ENCODE assay signal across 9 cellular contexts in genomic region chr16:87702325-87702811, GRCh38.
DNase-seq lines count a peak whose midpoint lies in the region; ATAC-seq and TF ChIP-seq lines count a peak whose summit lies in the region.
"Had no signal": no experiment of that assay in that cellular context is flagged by ENCODE, and none has a peak within 500 bp of the region (broad histone marks: within the 10 kb centered on the region; RNA-seq: fewer than 3 reads in every experiment).

No MANE protein-coding gene starts in this region.

- no peaks in the 10 kb centered on the region for H3K9me3 ChIP-seq in breast epithelium
- H3K9me3 ChIP-seq: adrenal gland had no signal

- no peak for DNase-seq in MCF 10A (ENCODE audit: unreplicated experiment)
- no peak for DNase-seq in breast epithelium (ENCODE audit: low spot score in 2 of 2)
- peak; percentile 59 to 72 for DNase-seq in activated CD4-positive, alpha-beta T cell treated with anti-CD3 and anti-CD28 coated beads, Interleukin-2, amount 50 U/mL, for 48 hours
- DNase-seq in fibroblast of mammary gland (ENCODE audit: low read depth), result peak; percentile 23
- peak; percentile 38 for DNase-seq in stimulated activated CD4-positive, alpha-beta T cell treated with anti-CD3 and anti-CD28 coated beads, Interleukin-4, amount 100 ng/mL, for 1 hour
- DNase-seq in AML-193 (lab: John Stamatoyannopoulos, UW), result no peak
- DNase-seq in COR-L47 (lab: John Stamatoyannopoulos, UW), result no peak

- no peak overlapping the region for H3K27ac ChIP-seq in breast epithelium
- H3K27ac ChIP-seq: adrenal gland had no signal

- H3K4me3 Mint-ChIP-seq in MCF 10A (ENCODE audit: unreplicated experiment), result no peak overlapping the region

- BruUV-seq in MCF 10A (replicated peaks; lab: Mats Ljungman, UMichigan), result no TSS peak

- H3K36me3 ChIP-seq in breast epithelium, result no peaks in the 10 kb centered on the region
- H3K36me3 ChIP-seq: adrenal gland had no signal

- H3K4me1 ChIP-seq in breast epithelium, result no peaks in the 10 kb centered on the region
- H3K4me1 ChIP-seq: adrenal gland had no signal

- no peak for TF ChIP-seq POLR2A in breast epithelium (IDR thresholded peaks at IDR 0.05)

- TF ChIP-seq CTCF in MCF 10A (IDR thresholded peaks at IDR 0.05; ENCODE audit: unreplicated experiment), result peak; percentile 9
- no peak for TF ChIP-seq CTCF in breast epithelium (IDR thresholded peaks at IDR 0.05)
- peak; percentile 47 for TF ChIP-seq CTCF in fibroblast of mammary gland (conservative IDR thresholded peaks at IDR 0.05; ENCODE audit: control insufficient read depth, insufficient read depth, low read depth, low read length)

- no peaks in the 10 kb centered on the region for H3K27me3 Mint-ChIP-seq in MCF 10A (ENCODE audit: insufficient read depth, unreplicated experiment)

- H3K27me3 ChIP-seq in breast epithelium, result no peaks in the 10 kb centered on the region
- H3K27me3 ChIP-seq: adrenal gland had no signal

- CTCF ChIA-PET in MCF 10A (lab: Yijun Ruan, JAX), result interaction anchor here (0.6 kb wide), 1 partner anchor 9 kb away, joined by 3 read pairs; no protein-coding TSS in a partner anchor

- no peaks in the 10 kb centered on the region for H3K4me1 Mint-ChIP-seq in MCF 10A (ENCODE audit: insufficient read depth, unreplicated experiment)

- H3K27ac Mint-ChIP-seq in MCF 10A (ENCODE audit: low read depth, unreplicated experiment), result no peak overlapping the region

- ATAC-seq in HG03097 (IDR thresholded peaks at IDR 0.05; ENCODE audit: low FRiP score, unreplicated experiment), result peak; percentile 46

- peaks cover 43% of the 10 kb centered on the region for H3K36me3 Mint-ChIP-seq in MCF 10A (ENCODE audit: insufficient read depth, unreplicated experiment)

- no peak overlapping the region for H3K4me3 ChIP-seq in breast epithelium
- no peak overlapping the region for H3K4me3 ChIP-seq in fibroblast of mammary gland (ENCODE audit: control insufficient read depth, low read depth, low read length)
- H3K4me3 ChIP-seq: adrenal gland had no signal

- H3K9me3 Mint-ChIP-seq in MCF 10A (ENCODE audit: unreplicated experiment), result no peaks in the 10 kb centered on the region

- intact Hi-C loops in MCF 10A (cut with micrococcal nuclease) (no loop called here), breast epithelium (cut with DNase I; ENCODE audit: low total_unique reads) (no loop called here)

- POLR2A ChIA-PET in MCF 10A (lab: Yijun Ruan, JAX), result no interaction called here

Comparison
In these comparisons a context has a peak if more than half of its experiments do, and no peak if none do; other contexts are left out.
1. CTCF ChIP-seq: peak in MCF 10A (single experiment) and fibroblast of mammary gland (single experiment); none in breast epithelium (0 of 3).
2. DNase-seq: peak in activated CD4-positive, alpha-beta T cell treated with anti-CD3 and anti-CD28 coated beads, Interleukin-2, amount 50 U/mL, for 48 hours (2 of 2), fibroblast of mammary gland (single experiment) and stimulated activated CD4-positive, alpha-beta T cell treated with anti-CD3 and anti-CD28 coated beads, Interleukin-4, amount 100 ng/mL, for 1 hour (single experiment); none in MCF 10A (single experiment), breast epithelium (0 of 2), AML-193 (0 of 2) and COR-L47 (single experiment).